Comparison of ENCODE assay signal across 1 cellular context in genomic region chr9:132588098-132588497, GRCh38.
TF ChIP-seq lines count a peak whose summit lies in the region.

No MANE protein-coding gene starts in this region.

TF ChIP-seq in IMR-90, 13 proteins besides CTCF, POLR2A, EP300 and RAD21:
- TF ChIP-seq RFX5 (IDR thresholded peaks at IDR 0.05; ENCODE audit: low read depth, low read length) (no peak), CEBPB (IDR thresholded peaks at IDR 0.05; ENCODE audit: low read depth, low read length) (no peak), BHLHE40 (IDR thresholded peaks at IDR 0.05; ENCODE audit: low read depth, low read length) (no peak), MXI1 (IDR thresholded peaks at IDR 0.05; ENCODE audit: borderline replicate concordance, low read depth, low read length) (no peak), ELK1 (IDR thresholded peaks at IDR 0.05; ENCODE audit: borderline replicate concordance, low read depth, low read length) (no peak), FOS (IDR thresholded peaks at IDR 0.05; ENCODE audit: low read depth, low read length) (no peak), MAFK (IDR thresholded peaks at IDR 0.05; ENCODE audit: low read depth, low read length) (no peak), MAZ (IDR thresholded peaks at IDR 0.05; ENCODE audit: borderline replicate concordance, low read depth, low read length) (no peak)
